Comparison of ENCODE assay signal across 8 cellular contexts in genomic region chr7:106216517-106217088, GRCh38.
DNase-seq lines count a peak whose midpoint lies in the region; ATAC-seq and TF ChIP-seq lines count a peak whose summit lies in the region.

No MANE protein-coding gene starts in this region.

- in situ Hi-C loops in astrocyte of the cerebellum (cut with HindIII; ENCODE audit: low sequenced_read_pairs), result no loop called here
- in situ Hi-C loops in HAP-1 (cut with MboI; ENCODE audit: low sequenced_read_pairs), result no loop called here

- peak; percentile 74 for DNase-seq in HS-27A (ENCODE audit: low read depth)
- DNase-seq in astrocyte of the cerebellum (ENCODE audit: low read depth), result peak; percentile 92
- peak; percentile 36 for DNase-seq in inferior parietal cortex (ENCODE audit: extremely low spot score)
- DNase-seq in thoracic aorta (ENCODE audit: low spot score), result peak; percentile 38
- DNase-seq in DMS114 treated with DMSO at 0.1 percent for 48 hours (lab: John Stamatoyannopoulos, UW; ENCODE audit: unreplicated experiment), result no peak
- no peak for DNase-seq in NCI-H510A (lab: John Stamatoyannopoulos, UW)
- no peak for DNase-seq in HAP-1 (ENCODE audit: low spot score in 2 of 2)
- no peak for DNase-seq in GM20000 (ENCODE audit: low spot score)

- H3K27me3 ChIP-seq in thoracic aorta (replicated peaks; ENCODE audit: insufficient read depth), result no peaks in the 10 kb centered on the region
- H3K27me3 ChIP-seq in HAP-1 (ENCODE audit: low read depth), result peaks cover 9% of the 10 kb centered on the region

- H3K9me3 ChIP-seq in thoracic aorta (no peaks in the 10 kb centered on the region), HAP-1 (no peaks in the 10 kb centered on the region)

- H3K36me3 ChIP-seq in thoracic aorta (no peaks in the 10 kb centered on the region), HAP-1 (replicated peaks) (no peaks in the 10 kb centered on the region)

- H3K4me3 ChIP-seq in astrocyte of the cerebellum (ENCODE audit: low read depth, low read length) (peak overlapping the region; percentile 18), thoracic aorta (peak overlapping the region; percentile 41), HAP-1 (no peak overlapping the region)

- peak overlapping the region; percentile 77 to 85 for H3K27ac ChIP-seq in thoracic aorta

- TF ChIP-seq CTCF in astrocyte of the cerebellum (IDR thresholded peaks at IDR 0.05; ENCODE audit: low read depth, low read length, missing control alignments) (no peak), thoracic aorta (IDR thresholded peaks at IDR 0.05) (no peak), GM20000 (IDR thresholded peaks at IDR 0.05; ENCODE audit: extremely low read depth, missing control alignments) (no peak)

- peak; percentile 95 for ATAC-seq in thoracic aorta (ENCODE audit: insufficient number of reproducible peaks, low FRiP score, low read depth)

- peaks cover 7 to 29% of the 10 kb centered on the region in 2 donors for H3K4me1 ChIP-seq in thoracic aorta (ENCODE audit: control insufficient read depth in 1 of 2, low read depth in 2 of 2)
- no peaks in the 10 kb centered on the region for H3K4me1 ChIP-seq in HAP-1

Comparison
In these comparisons a context has a peak if more than half of its experiments do, and no peak if none do; other contexts are left out.
1. DNase-seq: peak in HS-27A (single experiment), astrocyte of the cerebellum (single experiment), inferior parietal cortex (single experiment) and thoracic aorta (single experiment); none in DMS114 treated with DMSO at 0.1 percent for 48 hours (single experiment), NCI-H510A (single experiment), HAP-1 (0 of 2) and GM20000 (single experiment).